ENCODE assay signal across 10 cellular contexts in the genomic region with DNA sequence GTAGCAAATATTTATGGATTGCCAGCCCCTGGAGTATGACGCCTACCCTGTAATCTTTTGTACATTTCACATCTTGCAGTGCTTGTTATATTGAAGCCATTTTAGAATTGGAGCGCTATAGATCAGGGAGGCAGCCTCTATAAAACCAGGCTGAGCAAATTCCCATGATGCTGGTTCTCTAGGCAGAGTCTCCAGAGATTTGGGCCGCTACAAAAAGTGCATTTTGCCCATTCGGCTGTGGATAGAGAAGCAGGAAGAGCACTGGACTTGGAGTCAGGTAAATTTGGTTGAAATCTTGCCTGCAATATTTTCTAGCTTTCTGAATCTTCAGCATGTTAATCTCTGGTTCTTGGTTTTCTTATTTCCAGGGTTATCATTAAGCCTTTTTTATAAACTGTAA. TPM values are rescaled to one million over a fixed set of nuclear protein-coding genes. Genes with fewer than 3 reads are reported as not detected.
DNase-seq lines count a peak whose midpoint lies in the region; ATAC-seq and TF ChIP-seq lines count a peak whose summit lies in the region.
"Had no signal": no experiment of that assay in that cellular context is flagged by ENCODE, and none has a peak within 500 bp of the region (broad histone marks: within the 10 kb centered on the region; RNA-seq: fewer than 3 reads in every experiment).

No MANE protein-coding gene starts in this region.

- no peaks in the 10 kb centered on the region for H3K27me3 ChIP-seq in HCT116 (ENCODE audit: insufficient read depth, low read length)
- H3K27me3 ChIP-seq in SU-DHL-6 (ENCODE audit: low read length), result no peaks in the 10 kb centered on the region

- H3K9me2 ChIP-seq in HCT116 (ENCODE audit: insufficient read depth), result no peaks in the 10 kb centered on the region
- no peaks in the 10 kb centered on the region for H3K9me2 ChIP-seq in SU-DHL-6 (replicated peaks; ENCODE audit: insufficient read depth, low read length)

- H3K4me3 ChIP-seq in HCT116 (replicated peaks in 1 of 2; ENCODE audit: low read depth in 1 of 2, low read length in 2 of 2) (peak overlapping the region; percentile 62 to 79; a peak in 2 of 4 replicates), SU-DHL-6 (ENCODE audit: insufficient read depth, low read length, poor library complexity, severe bottlenecking) (peak overlapping the region; percentile 99), fibroblast of mammary gland (ENCODE audit: control insufficient read depth, low read depth, low read length) (peak overlapping the region; percentile 97), skin epidermis (peak overlapping the region in 4 of 7 experiments; percentile 75 to 98 (median 92))

- intact Hi-C loops in HCT116 (cut with micrococcal nuclease), result no loop called here

- DNase-seq in HCT116 (ENCODE audit: low read depth, low spot score) (no peak), fibroblast of mammary gland (ENCODE audit: low read depth) (no peak), NCI-H526 (lab: John Stamatoyannopoulos, UW) (no peak), DMS53 treated with DMSO at 0.1 percent for 48 hours (lab: John Stamatoyannopoulos, UW; ENCODE audit: unreplicated experiment) (no peak)
- no peak for DNase-seq in stimulated activated CD4-positive, alpha-beta T cell treated with anti-CD3 and anti-CD28 coated beads, Interleukin-12 subunit alpha, Interleukin-12 subunit beta, amount 100 ng/mL, for 4 hours
- DNase-seq: activated CD8-positive, alpha-beta memory T cell treated with anti-CD3 and anti-CD28 coated beads for 24 hours; hippocampal formation; NCI-H146 had no signal

- H3K4me2 ChIP-seq in HCT116 (ENCODE audit: low read length) (peak overlapping the region; percentile 93), SU-DHL-6 (ENCODE audit: low read depth, low read length, poor library complexity, severe bottlenecking) (peak overlapping the region; percentile 94)

- TF ChIP-seq CTCF in HCT116 (IDR thresholded peaks at IDR 0.05 in 2 of 3, conservative IDR thresholded peaks at IDR 0.05 in 1 of 3; ENCODE audit: borderline replicate concordance in 1 of 3, insufficient read depth in 1 of 3, low read depth in 2 of 3, low read length in 2 of 3), result no peak
- TF ChIP-seq CTCF in SU-DHL-6 (IDR thresholded peaks at IDR 0.05; ENCODE audit: insufficient read depth, low read length, poor library complexity, severe bottlenecking), result no peak
- no peak for TF ChIP-seq CTCF in fibroblast of mammary gland (conservative IDR thresholded peaks at IDR 0.05; ENCODE audit: control insufficient read depth, insufficient read depth, low read depth, low read length)

- H3K9ac ChIP-seq in HCT116 (ENCODE audit: low read length), result peak overlapping the region; percentile 84
- H3K9ac ChIP-seq in SU-DHL-6 (ENCODE audit: low read length), result peak overlapping the region; percentile 95

- peaks cover 18 to 32% of the 10 kb centered on the region in 2 experiments; a peak in 3 of 4 replicates for H3K4me1 ChIP-seq in HCT116 (ENCODE audit: control insufficient read depth in 1 of 2, insufficient read depth in 2 of 2, low read length in 2 of 2)

- TF ChIP-seq RAD21 in HCT116 (IDR thresholded peaks at IDR 0.05; ENCODE audit: low read depth), result no peak

- ATAC-seq in HCT116, result no peak

- peaks cover 5% of the 10 kb centered on the region; the same call in 1 of the 2 replicates for H3F3A ChIP-seq in SU-DHL-6 (ENCODE audit: insufficient read depth)

- CTCF ChIA-PET in HCT116 (lab: Charles Lee), result no interaction called here

- H3K9me3 ChIP-seq in HCT116 (ENCODE audit: control insufficient read depth in 1 of 2, insufficient read depth in 1 of 2, low read depth in 1 of 2, low read length in 2 of 2) (no peaks in the 10 kb centered on the region), SU-DHL-6 (ENCODE audit: insufficient read depth, low read length) (no peaks in the 10 kb centered on the region)

- H2AFZ ChIP-seq in HCT116 (ENCODE audit: low read depth, low read length, poor library complexity, severe bottlenecking) (no peak overlapping the region), SU-DHL-6 (ENCODE audit: low read depth, low read length, severe bottlenecking) (no peak overlapping the region)

- TF ChIP-seq POLR2A in HCT116 (IDR thresholded peaks at IDR 0.05; ENCODE audit: borderline replicate concordance, extremely low read depth, insufficient read depth, insufficient read length), result no peak

- POLR2A ChIA-PET in HCT116 (lab: Charles Lee), result no interaction called here

- no peak overlapping the region for H3K27ac ChIP-seq in HCT116 (ENCODE audit: low read depth, low read length)
- peak overlapping the region; percentile 16; the same call in 1 of the 2 replicates for H3K27ac ChIP-seq in SU-DHL-6 (ENCODE audit: low read depth, low read length)
- H3K27ac ChIP-seq in skin epidermis, result peak overlapping the region in 6 of 21 experiments; percentile 18 to 100 (median 42)

- H3K36me3 ChIP-seq in HCT116 (ENCODE audit: control insufficient read depth in 1 of 2, insufficient read depth in 2 of 2, low read length in 2 of 2) (peaks cover 0 to 16% of the 10 kb centered on the region in 2 experiments; a peak in 1 of 4 replicates), SU-DHL-6 (ENCODE audit: low read length) (peaks cover 20% of the 10 kb centered on the region)

- peaks cover 70% of the 10 kb centered on the region for H3K79me2 ChIP-seq in HCT116 (ENCODE audit: insufficient read depth, low read length)
- peaks cover 69% of the 10 kb centered on the region for H3K79me2 ChIP-seq in SU-DHL-6 (ENCODE audit: insufficient read depth, low read length)

- no TSS peak for BruUV-seq in HCT116 (replicated peaks; lab: Mats Ljungman, UMichigan)

- peaks cover 37% of the 10 kb centered on the region for H4K20me1 ChIP-seq in HCT116 (ENCODE audit: insufficient read depth)
- peaks cover 59% of the 10 kb centered on the region for H4K20me1 ChIP-seq in SU-DHL-6 (ENCODE audit: low read depth, low read length)

- RAD21 ChIA-PET in HCT116 (lab: Charles Lee; ENCODE audit: low non-redundant PET in 1 of 2, low total read pairs in 2 of 2, uncharacterized antibody in 2 of 2, unreplicated experiment in 2 of 2), result no interaction called here

TF ChIP-seq in HCT116, 20 proteins besides CTCF, POLR2A, EP300 and RAD21:
- TF ChIP-seq MAX (IDR thresholded peaks at IDR 0.05), result no peak
- TF ChIP-seq, protein P1, sequence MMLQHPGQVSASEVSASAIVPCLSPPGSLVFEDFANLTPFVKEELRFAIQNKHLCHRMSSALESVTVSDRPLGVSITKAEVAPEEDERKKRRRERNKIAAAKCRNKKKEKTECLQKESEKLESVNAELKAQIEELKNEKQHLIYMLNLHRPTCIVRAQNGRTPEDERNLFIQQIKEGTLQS (IDR thresholded peaks at IDR 0.05), result no peak
- no peak for TF ChIP-seq ELF1 (IDR thresholded peaks at IDR 0.05; ENCODE audit: borderline replicate concordance, low read depth)

RNA-seq across cellular contexts. Expression of gene YWHAB, which starts 2.0 kb away (rescaled TPM):
- total RNA-seq in HCT116 (2021; ENCODE audit: unreplicated experiment), result 200 TPM
- polyA plus RNA-seq in HCT116 (2012), result 67.0 and 89.6 TPM in 2 replicates

RNA-seq across cellular contexts. Expression of gene PABPC1L, which starts 22.4 kb away (rescaled TPM):
- total RNA-seq in HCT116 (2021; ENCODE audit: unreplicated experiment), result 127 TPM
- 140 and 170 TPM in 2 replicates for polyA plus RNA-seq in HCT116 (2012)
